8 cellular contexts compared by ENCODE assay signal in genomic region chr15:90885432-90886290, GRCh38. TPM values are rescaled to one million over a fixed set of nuclear protein-coding genes. Genes with fewer than 3 reads are reported as not detected.
A peak's percentile ranks its signal among the peaks of the same experiment; 100 is the strongest.
DNase-seq lines count a peak whose midpoint lies in the region; ATAC-seq and TF ChIP-seq lines count a peak whose summit lies in the region.

No MANE protein-coding gene starts in this region.

- H3K27me3 ChIP-seq in adrenal gland (no peaks in the 10 kb centered on the region), left ventricle myocardium inferior (ENCODE audit: low read depth) (no peaks in the 10 kb centered on the region)

- H3K27ac ChIP-seq in adrenal gland, result peak overlapping the region in 4 of 5 donors; percentile 29 to 95 (median 80)
- H3K27ac ChIP-seq in left ventricle myocardium inferior (replicated peaks), result peak overlapping the region; percentile 98

- no peaks in the 10 kb centered on the region for H3K9me3 ChIP-seq in T-helper 17 cell (ENCODE audit: control insufficient read depth, low read length, poor library complexity, severe bottlenecking)
- no peaks in the 10 kb centered on the region for H3K9me3 ChIP-seq in adrenal gland (replicated peaks in 1 of 3)
- H3K9me3 ChIP-seq in left ventricle myocardium inferior (replicated peaks), result no peaks in the 10 kb centered on the region

- peaks cover 0 to 33% of the 10 kb centered on the region in 2 donors for H3K4me1 ChIP-seq in adrenal gland (replicated peaks in 1 of 2)
- H3K4me1 ChIP-seq in left ventricle myocardium inferior, result peaks cover 60% of the 10 kb centered on the region

- intact Hi-C loops in adrenal gland (cut with DNase I), result loop anchor here (5.0 to 10.0 kb wide), 2 partner anchors 171 to 238 kb away; partner anchors contain the start of gene BLM (in 1 of the 2)
- intact Hi-C loops in left ventricle myocardium inferior (cut with micrococcal nuclease), result loop anchor here (5.0 kb wide), 1 partner anchor 238 kb away; no protein-coding TSS in a partner anchor
- intact Hi-C loops in sciatic nerve (cut with DNase I), result loop anchor here (2.0 kb wide), 1 partner anchor 239 kb away; no protein-coding TSS in a partner anchor

- WGBS in adrenal gland, 4 donors, result 24 to 48% (median 44%) methylated on average over 11 to 23 of the region's 23 CpGs

- H3K4me3 Mint-ChIP-seq in T-helper 17 cell, result peak overlapping the region; percentile 81

- H3K4me1 Mint-ChIP-seq in T-helper 17 cell, result peaks cover 9% of the 10 kb centered on the region

- no peak for TF ChIP-seq POLR2A in adrenal gland (IDR thresholded peaks at IDR 0.05)

- H3K27me3 Mint-ChIP-seq in T-helper 17 cell, result peaks cover 5% of the 10 kb centered on the region

- peak overlapping the region in 1 of 4 donors; percentile 63 for H3K4me3 ChIP-seq in adrenal gland
- H3K4me3 ChIP-seq in left ventricle myocardium inferior, result peak overlapping the region; percentile 81

- H3K27ac Mint-ChIP-seq in T-helper 17 cell, result peak overlapping the region; percentile 39

- peak; percentile 55 for ATAC-seq in T-helper 17 cell
- ATAC-seq in sciatic nerve, result peak; percentile 83
- ATAC-seq in GM19035 (IDR thresholded peaks at IDR 0.05; ENCODE audit: unreplicated experiment), result no peak

- in situ Hi-C loops in GM13976 (cut with MboI; ENCODE audit: low sequenced_read_pairs, unreplicated experiment), result loop anchor here (5.0 to 25.0 kb wide), 4 partner anchors 191 to 573 kb away; no protein-coding TSS in a partner anchor
- in situ Hi-C loops in KBM-7 (cut with MboI; ENCODE audit: low pct_unique_long_range_greater_than_20kb, low sequenced_read_pairs), result loop anchor here (25.0 kb wide), 1 partner anchor 248 kb away; no protein-coding TSS in a partner anchor

- H3K36me3 ChIP-seq in adrenal gland (replicated peaks in 1 of 2) (peaks cover 0 to 49% of the 10 kb centered on the region in 2 donors), left ventricle myocardium inferior (peaks cover 51% of the 10 kb centered on the region)

- TF ChIP-seq CTCF in GM13976 (IDR thresholded peaks at IDR 0.05; ENCODE audit: borderline replicate concordance, control extremely low read depth, extremely low read depth, insufficient read depth, missing control alignments) (peak; percentile 94), adrenal gland (IDR thresholded peaks at IDR 0.05) (peak; percentile 87 to 99 (median 96)), left ventricle myocardium inferior (IDR thresholded peaks at IDR 0.05; ENCODE audit: borderline replicate concordance) (peak; percentile 99)

- H3K36me3 Mint-ChIP-seq in T-helper 17 cell (ENCODE audit: low read depth), result no peaks in the 10 kb centered on the region

- DNase-seq in A172 (ENCODE audit: low spot score), result peak; percentile 46
- DNase-seq in GM13976 (ENCODE audit: low spot score), result peak; percentile 84
- DNase-seq in KBM-7, result peak; percentile 86
- DNase-seq in T-helper 17 cell, result peak; percentile 57 to 75 (median 71)
- DNase-seq in adrenal gland, result peak; percentile 68 to 84 (median 77)
- peak; percentile 83 for DNase-seq in left ventricle myocardium inferior
- DNase-seq in sciatic nerve (ENCODE audit: low spot score), result peak; percentile 92

RNA-seq across cellular contexts. Expression of gene FES, which starts 1.4 kb away (rescaled TPM):
- total RNA-seq in A172 (2014; rRNA removed; shearing (Covaris generic)), result 0.12 and 0.14 TPM in 2 replicates
- total RNA-seq in T-helper 17 cell (10 to 100 TPM in 1 of 2 donors, 1 to 10 TPM in 1; 6.0 to 12.7 TPM), adrenal gland (10 to 100 TPM; 15.3 to 82.3 (median 27.7) TPM), left ventricle myocardium inferior (11.9 TPM), sciatic nerve (44.8 TPM)
- 10 to 100 TPM in 2 of 3 donors, 1 to 10 TPM in 1; 2.3 to 32.9 (median 19.5) TPM for polyA plus RNA-seq in adrenal gland

RNA-seq across cellular contexts. Expression of gene FURIN, which starts 17.3 kb away (rescaled TPM):
- total RNA-seq in A172 (2014; rRNA removed; shearing (Covaris generic)), result 56.1 and 60.0 TPM in 2 replicates
- total RNA-seq in T-helper 17 cell (100 to 1,000 TPM; 133 to 260 TPM), adrenal gland (100 to 1,000 TPM in 1 of 8 donors, 10 to 100 TPM in 7; 38.7 to 119 (median 50.0) TPM), left ventricle myocardium inferior (42.7 TPM), sciatic nerve (51.6 TPM)
- polyA plus RNA-seq in adrenal gland, result 10 to 100 TPM; 11.5 to 29.3 (median 24.7) TPM

RNA-seq across cellular contexts. Expression of gene MAN2A2, which starts 17.4 kb away (rescaled TPM):
- total RNA-seq in A172 (2014; rRNA removed; shearing (Covaris generic)), result 7.3 and 8.0 TPM in 2 replicates
- 100 to 1,000 TPM; 159 to 186 TPM for total RNA-seq in T-helper 17 cell
- 10 to 100 TPM; 52.3 to 94.6 (median 68.5) TPM for total RNA-seq in adrenal gland
- 10 to 100 TPM; 26.5 to 83.3 (median 46.2) TPM for polyA plus RNA-seq in adrenal gland
- 95.4 TPM for total RNA-seq in left ventricle myocardium inferior
- 150 TPM for total RNA-seq in sciatic nerve

RNA-seq across cellular contexts. Expression of gene HDDC3, which starts 46.7 kb away (rescaled TPM):
- total RNA-seq in A172 (2014; rRNA removed; shearing (Covaris generic)), result 11.3 and 15.4 TPM in 2 replicates
- total RNA-seq in T-helper 17 cell (10 to 100 TPM; 11.1 to 12.9 TPM), adrenal gland (10 to 100 TPM; 14.6 to 40.2 (median 25.0) TPM), left ventricle myocardium inferior (12.7 TPM), sciatic nerve (12.7 TPM)
- 10 to 100 TPM; 19.9 to 31.5 (median 30.4) TPM for polyA plus RNA-seq in adrenal gland

RNA-seq across cellular contexts. Expression of gene UNC45A, which starts 49.4 kb away (rescaled TPM):
- total RNA-seq in A172 (2014; rRNA removed; shearing (Covaris generic)), result 64.5 and 64.7 TPM in 2 replicates
- total RNA-seq in T-helper 17 cell, result 10 to 100 TPM; 36.9 to 38.3 TPM
- 100 to 1,000 TPM in 1 of 8 donors, 10 to 100 TPM in 7; 32.2 to 114 (median 54.2) TPM for total RNA-seq in adrenal gland
- polyA plus RNA-seq in adrenal gland, result 10 to 100 TPM; 28.1 to 82.1 (median 71.1) TPM
- 21.9 TPM for total RNA-seq in left ventricle myocardium inferior
- 56.8 TPM for total RNA-seq in sciatic nerve
